Comparison of ENCODE assay signal across 16 cellular contexts in genomic region chr16:61128545-61129323, GRCh38.
"Had no signal": no experiment of that assay in that cellular context is flagged by ENCODE, and none has a peak within 500 bp of the region (broad histone marks: within the 10 kb centered on the region; RNA-seq: fewer than 3 reads in every experiment).

No MANE protein-coding gene starts in this region.

- H3K36me3 Mint-ChIP-seq: T-cell had no signal

- H3K27ac ChIP-seq: ascending aorta, stomach, vagina, VCaP had no signal

- H3K9me3 Mint-ChIP-seq: nephron had no signal

- H3K27me3 ChIP-seq: ascending aorta, stomach, vagina had no signal

- H3K4me1 ChIP-seq: ascending aorta, stomach, vagina had no signal

- ATAC-seq: activated CD8-positive, alpha-beta T cell treated with anti-CD3 and anti-CD28 coated beads for 36 hours; activated naive CD8-positive, alpha-beta T cell treated with anti-CD3 and anti-CD28 coated beads, Interleukin-2, amount 50 U/mL, for 24 hours; activated T-cell treated with anti-CD3 and anti-CD28 coated beads, Interleukin-2, amount 50 U/mL, for 72 hours; T-cell had no signal

- H3K4me3 Mint-ChIP-seq: activated CD8-positive, alpha-beta T cell treated with anti-CD3 and anti-CD28 coated beads for 36 hours; activated naive CD8-positive, alpha-beta T cell treated with anti-CD3 and anti-CD28 coated beads, Interleukin-2, amount 50 U/mL, for 24 hours; activated T-cell treated with anti-CD3 and anti-CD28 coated beads, Interleukin-2, amount 50 U/mL, for 72 hours; nephron; T-cell had no signal

- H3K9me3 ChIP-seq: ascending aorta, vagina had no signal

- H3K27me3 Mint-ChIP-seq: activated CD8-positive, alpha-beta T cell treated with anti-CD3 and anti-CD28 coated beads for 36 hours; activated naive CD8-positive, alpha-beta T cell treated with anti-CD3 and anti-CD28 coated beads, Interleukin-2, amount 50 U/mL, for 24 hours; T-cell had no signal

- H3K36me3 ChIP-seq: ascending aorta, stomach, vagina had no signal

- H3K27ac Mint-ChIP-seq: activated CD8-positive, alpha-beta T cell treated with anti-CD3 and anti-CD28 coated beads for 36 hours; activated naive CD8-positive, alpha-beta T cell treated with anti-CD3 and anti-CD28 coated beads, Interleukin-2, amount 50 U/mL, for 24 hours; activated T-cell treated with anti-CD3 and anti-CD28 coated beads, Interleukin-2, amount 50 U/mL, for 72 hours; nephron; T-cell had no signal

- DNase-seq: activated CD4-positive, alpha-beta T cell treated with anti-CD3 and anti-CD28 coated beads for 4 hours; activated CD8-positive, alpha-beta memory T cell treated with anti-CD3 and anti-CD28 coated beads, Interleukin-2, amount 50 U/mL, for 4 hours; activated CD8-positive, alpha-beta T cell treated with anti-CD3 and anti-CD28 coated beads for 36 hours; activated naive CD4-positive, alpha-beta T cell; activated naive CD8-positive, alpha-beta T cell treated with anti-CD3 and anti-CD28 coated beads, Interleukin-2, amount 50 U/mL, for 24 hours; activated T-cell treated with anti-CD3 and anti-CD28 coated beads, Interleukin-2, amount 50 U/mL, for 72 hours; mammary epithelial cell; stimulated activated CD4-positive, alpha-beta T cell treated with anti-CD3 and anti-CD28 coated beads, Interleukin-4, amount 100 ng/mL, for 1 hour; stimulated activated CD8-positive, alpha-beta memory T cell treated with anti-CD3 and anti-CD28 coated beads, Interleukin-4, amount 100 ng/mL, for 48 hours; stomach; T-cell; T1000 had no signal

- H3K4me1 Mint-ChIP-seq: activated naive CD8-positive, alpha-beta T cell treated with anti-CD3 and anti-CD28 coated beads, Interleukin-2, amount 50 U/mL, for 24 hours; nephron; T-cell had no signal

- H3K4me3 ChIP-seq: ascending aorta, stomach, vagina had no signal
